In genomic region chr19:14385492-14385891, GRCh38 we compare ENCODE assay signal across 10 cellular contexts. TPM values are rescaled to one million over a fixed set of nuclear protein-coding genes. Genes with fewer than 3 reads are reported as not detected.
DNase-seq lines count a peak whose midpoint lies in the region; ATAC-seq and TF ChIP-seq lines count a peak whose summit lies in the region.
"Had no signal": no experiment of that assay in that cellular context is flagged by ENCODE, and none has a peak within 500 bp of the region (broad histone marks: within the 10 kb centered on the region; RNA-seq: fewer than 3 reads in every experiment).

No MANE protein-coding gene starts in this region.

- H3K4me3 Mint-ChIP-seq in activated T-helper 1 cell treated with anti-CD3 and anti-CD28 coated beads, Interleukin-12 subunit alpha, Interleukin-12 subunit beta, Interleukin-2, Interleukin-4 antibody, amounts not matched to agents 30 ng/mL and 10 ng/mL and 1 ng/mL, durations not matched to agents 14 hours and 24 hours and 36 hours, result peak overlapping the region; percentile 95
- peak overlapping the region; percentile 84 to 99 (median 94) for H3K4me3 Mint-ChIP-seq in naive thymus-derived CD8-positive, alpha-beta T cell

- 82 to 84% methylated on average over 9 to 11 of the region's 11 CpGs for WGBS in heart right ventricle, 2 donors

- H3K9me3 ChIP-seq in left ventricle myocardium inferior (replicated peaks), result no peaks in the 10 kb centered on the region
- no peaks in the 10 kb centered on the region for H3K9me3 ChIP-seq in heart right ventricle
- H3K9me3 ChIP-seq: adrenal gland had no signal

- no peaks in the 10 kb centered on the region for H3K27me3 Mint-ChIP-seq in activated T-helper 1 cell treated with anti-CD3 and anti-CD28 coated beads, Interleukin-12 subunit alpha, Interleukin-12 subunit beta, Interleukin-2, Interleukin-4 antibody, amounts not matched to agents 30 ng/mL and 10 ng/mL and 1 ng/mL, durations not matched to agents 14 hours and 24 hours and 36 hours (ENCODE audit: insufficient read depth)
- H3K27me3 Mint-ChIP-seq in naive thymus-derived CD8-positive, alpha-beta T cell, result no peaks in the 10 kb centered on the region

- DNase-seq in left ventricle myocardium inferior (no peak), heart right ventricle (no peak), cerebellum (ENCODE audit: low spot score) (no peak), SHP77 treated with DMSO at 0.1 percent for 48 hours (lab: John Stamatoyannopoulos, UW) (no peak), NCI-H1417 treated with DMSO at 0.1 percent for 48 hours (lab: John Stamatoyannopoulos, UW) (no peak)
- no peak for DNase-seq in activated T-helper 1 cell treated with anti-CD3 and anti-CD28 coated beads, Interleukin-12 subunit alpha, Interleukin-12 subunit beta, Interleukin-2, Interleukin-4 antibody, amounts not matched to agents 30 ng/mL and 10 ng/mL and 1 ng/mL, durations not matched to agents 14 hours and 24 hours and 36 hours (ENCODE audit: low spot score)
- DNase-seq in naive thymus-derived CD8-positive, alpha-beta T cell, result peak in 2 of 10 donors; percentile 36 to 41
- DNase-seq: adrenal gland, NCI-H187 treated with DMSO at 0.1 percent for 48 hours had no signal

- H3K27ac Mint-ChIP-seq in activated T-helper 1 cell treated with anti-CD3 and anti-CD28 coated beads, Interleukin-12 subunit alpha, Interleukin-12 subunit beta, Interleukin-2, Interleukin-4 antibody, amounts not matched to agents 30 ng/mL and 10 ng/mL and 1 ng/mL, durations not matched to agents 14 hours and 24 hours and 36 hours, result peak overlapping the region; percentile 98
- peak overlapping the region; percentile 94 to 100 (median 98) for H3K27ac Mint-ChIP-seq in naive thymus-derived CD8-positive, alpha-beta T cell

- TF ChIP-seq CTCF in left ventricle myocardium inferior (IDR thresholded peaks at IDR 0.05; ENCODE audit: borderline replicate concordance), result no peak
- TF ChIP-seq CTCF in heart right ventricle (IDR thresholded peaks at IDR 0.05), result no peak

- ATAC-seq in heart right ventricle (no peak), HG02938 (IDR thresholded peaks at IDR 0.05; ENCODE audit: unreplicated experiment) (no peak)
- ATAC-seq in naive thymus-derived CD8-positive, alpha-beta T cell, result no peak

- H3K9me3 Mint-ChIP-seq in activated T-helper 1 cell treated with anti-CD3 and anti-CD28 coated beads, Interleukin-12 subunit alpha, Interleukin-12 subunit beta, Interleukin-2, Interleukin-4 antibody, amounts not matched to agents 30 ng/mL and 10 ng/mL and 1 ng/mL, durations not matched to agents 14 hours and 24 hours and 36 hours, result no peaks in the 10 kb centered on the region
- H3K9me3 Mint-ChIP-seq in naive thymus-derived CD8-positive, alpha-beta T cell, result no peaks in the 10 kb centered on the region

- H3K4me1 ChIP-seq in left ventricle myocardium inferior, result peaks cover 49% of the 10 kb centered on the region
- H3K4me1 ChIP-seq in heart right ventricle, result peaks cover 7 to 70% (median 35%) of the 10 kb centered on the region in 9 donors

- intact Hi-C loops in left ventricle myocardium inferior (cut with micrococcal nuclease), result no loop called here
- intact Hi-C loops in heart right ventricle (cut with DNase I), result no loop called here
- intact Hi-C loops in activated T-helper 1 cell treated with anti-CD3 and anti-CD28 coated beads, Interleukin-12 subunit alpha, Interleukin-12 subunit beta, Interleukin-2, Interleukin-4 antibody, amounts not matched to agents 30 ng/mL and 10 ng/mL and 1 ng/mL, durations not matched to agents 14 hours and 24 hours and 36 hours (cut with micrococcal nuclease), result loop anchor here (2.0 kb wide), 1 partner anchor 51 kb away; no protein-coding TSS in a partner anchor

- H3K36me3 ChIP-seq in left ventricle myocardium inferior (peaks cover 13% of the 10 kb centered on the region), heart right ventricle (peaks cover 0 to 31% (median 4%) of the 10 kb centered on the region in 9 donors)

- H3K27me3 ChIP-seq in left ventricle myocardium inferior (ENCODE audit: low read depth) (no peaks in the 10 kb centered on the region), heart right ventricle (no peaks in the 10 kb centered on the region)
- H3K27me3 ChIP-seq: adrenal gland had no signal

- POLR2A ChIA-PET in naive thymus-derived CD8-positive, alpha-beta T cell (lab: Charles Lee), result interaction anchor here (0.6 to 13.5 kb wide), 9 partner anchors 10 to 849 kb away, joined by 3 to 360 read pairs (median 6); no protein-coding TSS in a partner anchor

- peaks cover 28% of the 10 kb centered on the region for H3K36me3 Mint-ChIP-seq in activated T-helper 1 cell treated with anti-CD3 and anti-CD28 coated beads, Interleukin-12 subunit alpha, Interleukin-12 subunit beta, Interleukin-2, Interleukin-4 antibody, amounts not matched to agents 30 ng/mL and 10 ng/mL and 1 ng/mL, durations not matched to agents 14 hours and 24 hours and 36 hours (ENCODE audit: low read depth)
- H3K36me3 Mint-ChIP-seq in naive thymus-derived CD8-positive, alpha-beta T cell, result peaks cover 0 to 44% (median 2%) of the 10 kb centered on the region in 3 donors

- H3K4me1 Mint-ChIP-seq in activated T-helper 1 cell treated with anti-CD3 and anti-CD28 coated beads, Interleukin-12 subunit alpha, Interleukin-12 subunit beta, Interleukin-2, Interleukin-4 antibody, amounts not matched to agents 30 ng/mL and 10 ng/mL and 1 ng/mL, durations not matched to agents 14 hours and 24 hours and 36 hours (ENCODE audit: low read depth), result peaks cover 30% of the 10 kb centered on the region
- H3K4me1 Mint-ChIP-seq in naive thymus-derived CD8-positive, alpha-beta T cell, result peaks cover 27 to 48% (median 39%) of the 10 kb centered on the region in 4 donors

- H3K27ac ChIP-seq in left ventricle myocardium inferior (replicated peaks) (peak overlapping the region; percentile 92), heart right ventricle (peak overlapping the region in 3 of 10 donors; percentile 28 to 96 (median 82))

- peak overlapping the region; percentile 82 for H3K4me3 ChIP-seq in left ventricle myocardium inferior
- peak overlapping the region in 1 of 10 donors; percentile 79 for H3K4me3 ChIP-seq in heart right ventricle
- H3K4me3 ChIP-seq: adrenal gland had no signal

RNA-seq across cellular contexts. Expression of gene ADGRE5, which starts 4.2 kb away (rescaled TPM):
- total RNA-seq in left ventricle myocardium inferior (32.7 TPM), heart right ventricle (10 to 100 TPM; 24.0 to 58.0 (median 32.8) TPM), cerebellum (1.9 TPM)
- polyA plus RNA-seq in heart right ventricle, result 10 to 100 TPM; 14.5 to 30.6 TPM
- total RNA-seq in activated T-helper 1 cell treated with anti-CD3 and anti-CD28 coated beads, Interleukin-12 subunit alpha, Interleukin-12 subunit beta, Interleukin-2, Interleukin-4 antibody, amounts not matched to agents 30 ng/mL and 10 ng/mL and 1 ng/mL, durations not matched to agents 14 hours and 24 hours and 36 hours, result 219 and 226 TPM in 2 replicates
- total RNA-seq in naive thymus-derived CD8-positive, alpha-beta T cell, result 100 to 1,000 TPM; 112 to 116 TPM
- polyA plus RNA-seq in naive thymus-derived CD8-positive, alpha-beta T cell, result 100 to 1,000 TPM; 122 to 164 (median 158) TPM

RNA-seq across cellular contexts. Expression of gene DDX39A, which starts 33.6 kb away (rescaled TPM):
- total RNA-seq in left ventricle myocardium inferior, result 33.4 TPM
- 10 to 100 TPM; 15.4 to 39.6 (median 21.7) TPM for total RNA-seq in heart right ventricle
- 100 to 1,000 TPM in 1 of 2 donors, 10 to 100 TPM in 1; 78.3 to 110 TPM for polyA plus RNA-seq in heart right ventricle
- 273 and 287 TPM in 2 replicates for total RNA-seq in activated T-helper 1 cell treated with anti-CD3 and anti-CD28 coated beads, Interleukin-12 subunit alpha, Interleukin-12 subunit beta, Interleukin-2, Interleukin-4 antibody, amounts not matched to agents 30 ng/mL and 10 ng/mL and 1 ng/mL, durations not matched to agents 14 hours and 24 hours and 36 hours
- total RNA-seq in naive thymus-derived CD8-positive, alpha-beta T cell, result 100 to 1,000 TPM; 158 to 165 TPM
- 100 to 1,000 TPM in 2 of 3 donors, 10 to 100 TPM in 1; 96.0 to 136 (median 106) TPM for polyA plus RNA-seq in naive thymus-derived CD8-positive, alpha-beta T cell
- total RNA-seq in cerebellum, result 26.7 TPM

RNA-seq across cellular contexts. Expression of gene PKN1, which starts 47.6 kb away (rescaled TPM):
- total RNA-seq in left ventricle myocardium inferior, result 129 TPM
- total RNA-seq in heart right ventricle, result 100 to 1,000 TPM in 9 of 10 donors, 10 to 100 TPM in 1; 85.2 to 176 (median 126) TPM
- 100 to 1,000 TPM; 108 to 146 TPM for polyA plus RNA-seq in heart right ventricle
- 151 and 180 TPM in 2 replicates for total RNA-seq in activated T-helper 1 cell treated with anti-CD3 and anti-CD28 coated beads, Interleukin-12 subunit alpha, Interleukin-12 subunit beta, Interleukin-2, Interleukin-4 antibody, amounts not matched to agents 30 ng/mL and 10 ng/mL and 1 ng/mL, durations not matched to agents 14 hours and 24 hours and 36 hours
- 100 to 1,000 TPM; 188 to 200 TPM for total RNA-seq in naive thymus-derived CD8-positive, alpha-beta T cell
- 10 to 100 TPM; 45.5 to 96.6 (median 56.8) TPM for polyA plus RNA-seq in naive thymus-derived CD8-positive, alpha-beta T cell
- total RNA-seq in cerebellum, result 38.7 TPM
